8 cellular contexts compared by ENCODE assay signal in genomic region chr19:12782424-12783225, GRCh38. TPM values are rescaled to one million over a fixed set of nuclear protein-coding genes. Genes with fewer than 3 reads are reported as not detected.
DNase-seq lines count a peak whose midpoint lies in the region; ATAC-seq, FAIRE-seq and TF ChIP-seq lines count a peak whose summit lies in the region.

No MANE protein-coding gene starts in this region.

- dilution Hi-C loops in endothelial cell of umbilical vein (cut with MboI; ENCODE audit: extremely low pct_ligation_motif_present, low sequenced_read_pairs): no loop called here

- H3K9ac ChIP-seq in endothelial cell of umbilical vein (replicated peaks; ENCODE audit: extremely low read depth, insufficient read depth, low read length): peak overlapping the region; percentile 52

- H3K9me3 ChIP-seq in endothelial cell of umbilical vein (replicated peaks; ENCODE audit: control insufficient read depth, insufficient read depth, low read length) (no peaks in the 10 kb centered on the region), mononuclear cell (ENCODE audit: low read depth, low read length) (no peaks in the 10 kb centered on the region)

- no TSS peak for BruUV-seq in endothelial cell of umbilical vein (replicated peaks; lab: Mats Ljungman, UMichigan)

- H3K9me1 ChIP-seq in endothelial cell of umbilical vein (replicated peaks; ENCODE audit: control insufficient read depth, extremely low read depth, insufficient read depth, low read length): no peaks in the 10 kb centered on the region

- H3K79me2 ChIP-seq in endothelial cell of umbilical vein (ENCODE audit: control insufficient read depth, insufficient read depth, low read length): no peaks in the 10 kb centered on the region

- ATAC-seq in HG03095 (IDR thresholded peaks at IDR 0.05; ENCODE audit: unreplicated experiment) (peak; percentile 27), HG03469 (IDR thresholded peaks at IDR 0.05; ENCODE audit: unreplicated experiment) (no peak)

- TF ChIP-seq CTCF in endothelial cell of umbilical vein (IDR thresholded peaks at IDR 0.05; ENCODE audit: extremely low read depth in 1 of 2, insufficient read depth in 1 of 2, low read depth in 1 of 2, low read length in 2 of 2): peak in 1 of 2 donors; percentile 11

- H3K4me1 ChIP-seq in endothelial cell of umbilical vein (ENCODE audit: control insufficient read depth, extremely low read depth, insufficient read depth, low read length): peaks cover 25% of the 10 kb centered on the region
- peaks cover 87% of the 10 kb centered on the region for H3K4me1 ChIP-seq in mononuclear cell (ENCODE audit: insufficient read depth, low read length)

- POLR2A ChIA-PET in endothelial cell of umbilical vein (lab: Charles Lee): interaction anchor here (2.8 kb wide), 1 partner anchor 10 kb away, joined by 73 read pairs; the partner anchor contains the start of gene JUNB

- H3K4me2 ChIP-seq in endothelial cell of umbilical vein (ENCODE audit: insufficient read depth, low read length): peak overlapping the region; percentile 6

- TF ChIP-seq POLR2A in GM10847 (IDR thresholded peaks at IDR 0.05; ENCODE audit: extremely low read depth, insufficient read length) (peak; percentile 41), endothelial cell of umbilical vein (IDR thresholded peaks at IDR 0.05; ENCODE audit: low read depth, low read length) (no peak)

- peak overlapping the region; percentile 50 for H3K27ac ChIP-seq in endothelial cell of umbilical vein (ENCODE audit: insufficient read depth, low read depth, low read length)

- peak overlapping the region; percentile 40 for H2AFZ ChIP-seq in endothelial cell of umbilical vein (ENCODE audit: low read depth, low read length)

- DNase-seq in NK-92 (lab: John Stamatoyannopoulos, UW; ENCODE audit: unreplicated experiment) (peak; percentile 95), endothelial cell of umbilical vein (ENCODE audit: low read depth, low spot score) (peak; percentile 96)
- peak; percentile 76 for DNase-seq in activated CD8-positive, alpha-beta memory T cell treated with anti-CD3 and anti-CD28 coated beads, Interleukin-2, amount 50 U/mL, for 24 hours (ENCODE audit: extremely low read depth)
- DNase-seq in stimulated activated CD8-positive, alpha-beta memory T cell treated with anti-CD3 and anti-CD28 coated beads, Interleukin-2, amount 100 ng/mL, for 1 hour (ENCODE audit: low read depth in 2 of 2): peak; percentile 76 to 82

- H3K4me3 ChIP-seq in endothelial cell of umbilical vein (replicated peaks in 1 of 3; ENCODE audit: insufficient read depth in 1 of 3, low read depth in 1 of 3, low read length in 3 of 3) (peak overlapping the region in 2 of 3 experiments; percentile 2 to 39), mononuclear cell (ENCODE audit: low read length) (peak overlapping the region; percentile 38)

- peak; percentile 93 for FAIRE-seq in endothelial cell of umbilical vein (lab: Jason Lieb, UNC)

- no peaks in the 10 kb centered on the region for H3K36me3 ChIP-seq in endothelial cell of umbilical vein (ENCODE audit: control insufficient read depth in 2 of 2, extremely low read depth in 1 of 2, insufficient read depth in 2 of 2, low read length in 2 of 2)

- intact Hi-C loops in endothelial cell of umbilical vein (cut with micrococcal nuclease): loop anchor here (1.0 to 10.0 kb wide), 3 partner anchors 9 to 320 kb away; partner anchors contain the start of genes CALR, FARSA, JUNB and LYL1

- CTCF ChIA-PET in endothelial cell of umbilical vein (lab: Charles Lee): interaction anchor here (0.7 to 1.2 kb wide), 6 partner anchors 10 to 52 kb away, joined by 3 to 21 read pairs (median 4); partner anchors contain the start of genes JUNB and RTBDN

- no peaks in the 10 kb centered on the region for H3K27me3 ChIP-seq in endothelial cell of umbilical vein (ENCODE audit: control insufficient read depth in 2 of 2, insufficient read depth in 2 of 2, low read length in 2 of 2)
- no peaks in the 10 kb centered on the region for H3K27me3 ChIP-seq in mononuclear cell (ENCODE audit: insufficient read depth, low read length)

- H4K20me1 ChIP-seq in endothelial cell of umbilical vein (replicated peaks; ENCODE audit: control insufficient read depth, extremely low read depth, insufficient read depth, low read length): no peaks in the 10 kb centered on the region

TF ChIP-seq in endothelial cell of umbilical vein, 7 proteins besides CTCF, POLR2A, EP300 and RAD21:
- TF ChIP-seq JUN (IDR thresholded peaks at IDR 0.05; ENCODE audit: borderline replicate concordance, insufficient read depth, insufficient read length, low read depth) (peak; percentile 40), EZH2 (IDR thresholded peaks at IDR 0.05; ENCODE audit: borderline replicate concordance, low read depth, low read length, severe bottlenecking) (no peak), MAX (IDR thresholded peaks at IDR 0.05; ENCODE audit: insufficient read depth, insufficient read length) (peak; percentile 77), MYC (IDR thresholded peaks at IDR 0.05; ENCODE audit: low read depth, low read length) (no peak), GATA2 (IDR thresholded peaks at IDR 0.05; ENCODE audit: insufficient read depth, insufficient read length, low read depth, low read length) (no peak), POLR2AphosphoS5 (IDR thresholded peaks at IDR 0.05; ENCODE audit: insufficient read depth, low read depth, low read length) (peak; percentile 81), FOS (IDR thresholded peaks at IDR 0.05; ENCODE audit: borderline replicate concordance, insufficient read depth, low read length) (peak; percentile 89)

RNA-seq across cellular contexts. Expression of gene HOOK2, which starts 7.3 kb away (rescaled TPM):
- 17.3 and 20.0 TPM in 2 replicates for total RNA-seq in endothelial cell of umbilical vein
- 7.6 and 8.0 TPM in 2 replicates for polyA plus RNA-seq in endothelial cell of umbilical vein
- polyA plus RNA-seq in endothelial cell of umbilical vein (2011; cell fraction: cytosol; rRNA removed): 4.0 and 4.8 TPM in 2 replicates
- 49.2 and 50.7 TPM in 2 replicates for polyA plus RNA-seq in endothelial cell of umbilical vein (2011; cell fraction: nucleus; rRNA removed)
- polyA plus RNA-seq in endothelial cell of umbilical vein (2012): 9.4 and 14.5 TPM in 2 replicates
- 11.5 and 14.9 TPM in 2 replicates for polyA minus RNA-seq in endothelial cell of umbilical vein
- polyA minus RNA-seq in endothelial cell of umbilical vein (2011; cell fraction: cytosol; rRNA and poly(A)+ RNA removed): 5.0 TPM
- polyA minus RNA-seq in endothelial cell of umbilical vein (2011; cell fraction: nucleus; rRNA and poly(A)+ RNA removed): 15.1 and 18.5 TPM in 2 replicates
- 8.3 TPM for total RNA-seq in mononuclear cell

RNA-seq across cellular contexts. Expression of gene JUNB, which starts 8.7 kb away (rescaled TPM):
- total RNA-seq in endothelial cell of umbilical vein: 22.8 and 31.6 TPM in 2 replicates
- polyA plus RNA-seq in endothelial cell of umbilical vein: 72.9 and 74.4 TPM in 2 replicates
- polyA plus RNA-seq in endothelial cell of umbilical vein (2011; cell fraction: cytosol; rRNA removed): 26.6 and 63.6 TPM in 2 replicates
- 92.2 and 120 TPM in 2 replicates for polyA plus RNA-seq in endothelial cell of umbilical vein (2011; cell fraction: nucleus; rRNA removed)
- polyA plus RNA-seq in endothelial cell of umbilical vein (2012): 11.7 and 24.3 TPM in 2 replicates
- polyA minus RNA-seq in endothelial cell of umbilical vein: 12.4 and 15.3 TPM in 2 replicates
- 126 TPM for polyA minus RNA-seq in endothelial cell of umbilical vein (2011; cell fraction: cytosol; rRNA and poly(A)+ RNA removed)
- 21.6 and 61.5 TPM in 2 replicates for polyA minus RNA-seq in endothelial cell of umbilical vein (2011; cell fraction: nucleus; rRNA and poly(A)+ RNA removed)
- total RNA-seq in mononuclear cell: 5,180 TPM

RNA-seq across cellular contexts. Expression of gene PRDX2, which starts 19.0 kb away (rescaled TPM):
- total RNA-seq in endothelial cell of umbilical vein: 247 and 255 TPM in 2 replicates
- 490 and 492 TPM in 2 replicates for polyA plus RNA-seq in endothelial cell of umbilical vein
- polyA plus RNA-seq in endothelial cell of umbilical vein (2011; cell fraction: cytosol; rRNA removed): 437 and 438 TPM in 2 replicates
- 163 and 200 TPM in 2 replicates for polyA plus RNA-seq in endothelial cell of umbilical vein (2011; cell fraction: nucleus; rRNA removed)
- 389 and 460 TPM in 2 replicates for polyA plus RNA-seq in endothelial cell of umbilical vein (2012)
- 168 and 191 TPM in 2 replicates for polyA minus RNA-seq in endothelial cell of umbilical vein
- polyA minus RNA-seq in endothelial cell of umbilical vein (2011; cell fraction: cytosol; rRNA and poly(A)+ RNA removed): 491 TPM
- polyA minus RNA-seq in endothelial cell of umbilical vein (2011; cell fraction: nucleus; rRNA and poly(A)+ RNA removed): 32.8 and 38.3 TPM in 2 replicates
- total RNA-seq in mononuclear cell: 55.5 TPM

RNA-seq across cellular contexts. Expression of gene THSD8, which starts 19.2 kb away (rescaled TPM):
- total RNA-seq in endothelial cell of umbilical vein (13.2 and 15.9 TPM in 2 replicates), mononuclear cell (not detected)
- 2.6 TPM in 1 of 2 replicates, not detected in the other for polyA plus RNA-seq in endothelial cell of umbilical vein
- polyA plus RNA-seq in endothelial cell of umbilical vein (2011; cell fraction: cytosol; rRNA removed): 2.1 and 3.7 TPM in 2 replicates
- polyA plus RNA-seq in endothelial cell of umbilical vein (2011; cell fraction: nucleus; rRNA removed): 1.5 and 2.3 TPM in 2 replicates
- 9.7 and 11.2 TPM in 2 replicates for polyA plus RNA-seq in endothelial cell of umbilical vein (2012)
- not detected in 2 replicates for polyA minus RNA-seq in endothelial cell of umbilical vein
- not detected for polyA minus RNA-seq in endothelial cell of umbilical vein (2011; cell fraction: cytosol; rRNA and poly(A)+ RNA removed)
- polyA minus RNA-seq in endothelial cell of umbilical vein (2011; cell fraction: nucleus; rRNA and poly(A)+ RNA removed): not detected in 2 replicates

RNA-seq across cellular contexts. Expression of gene RNASEH2A, which starts 23.8 kb away (rescaled TPM):
- 25.6 and 28.5 TPM in 2 replicates for total RNA-seq in endothelial cell of umbilical vein
- polyA plus RNA-seq in endothelial cell of umbilical vein: 36.7 and 45.4 TPM in 2 replicates
- 37.3 and 43.6 TPM in 2 replicates for polyA plus RNA-seq in endothelial cell of umbilical vein (2011; cell fraction: cytosol; rRNA removed)
- 20.3 and 27.2 TPM in 2 replicates for polyA plus RNA-seq in endothelial cell of umbilical vein (2011; cell fraction: nucleus; rRNA removed)
- polyA plus RNA-seq in endothelial cell of umbilical vein (2012): 23.5 and 28.2 TPM in 2 replicates
- polyA minus RNA-seq in endothelial cell of umbilical vein: 33.3 and 34.1 TPM in 2 replicates
- polyA minus RNA-seq in endothelial cell of umbilical vein (2011; cell fraction: cytosol; rRNA and poly(A)+ RNA removed): 111 TPM
- 5.2 and 5.4 TPM in 2 replicates for polyA minus RNA-seq in endothelial cell of umbilical vein (2011; cell fraction: nucleus; rRNA and poly(A)+ RNA removed)
- 1.4 TPM for total RNA-seq in mononuclear cell

Comparison
In these comparisons a context has a peak if more than half of its experiments do, and no peak if none do; other contexts are left out.
1. RNA of gene JUNB, which starts 8.7 kb away (total RNA-seq): 5,180 TPM in mononuclear cell (single experiment); 22.8 to 31.6 TPM in endothelial cell of umbilical vein; every median in the first group is over 100 times any median in the second.
2. Peak in every context shown above with its lines, with median percentiles within 50 percentile points of each other: DNase-seq.